Comparison of ENCODE assay signal across 18 cellular contexts in the genomic region with DNA sequence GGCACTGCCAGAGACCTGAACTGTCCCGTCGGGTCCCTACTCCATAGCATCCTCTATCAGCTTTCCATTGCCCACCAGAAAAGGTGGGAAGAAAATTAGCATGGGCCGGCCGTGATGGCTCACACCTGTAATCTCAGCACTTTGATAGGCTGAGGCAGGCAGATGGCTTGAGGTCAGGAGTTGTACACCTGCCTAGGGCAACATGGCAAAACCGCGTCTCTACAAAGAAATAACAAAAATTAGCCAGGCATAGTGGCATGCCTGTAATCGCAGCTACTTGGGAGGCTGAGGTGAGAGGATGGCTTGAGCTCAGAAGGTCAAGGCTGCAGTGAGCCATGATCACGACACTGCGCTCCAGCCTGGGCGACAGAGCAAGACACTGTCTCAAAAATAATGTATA. TPM values are rescaled to one million over a fixed set of nuclear protein-coding genes. Genes with fewer than 3 reads are reported as not detected.
"Had no signal": no experiment of that assay in that cellular context is flagged by ENCODE, and none has a peak within 500 bp of the region (broad histone marks: within the 10 kb centered on the region; RNA-seq: fewer than 3 reads in every experiment).

No MANE protein-coding gene starts in this region.

- H3K36me3 Mint-ChIP-seq: activated naive CD4-positive, alpha-beta T cell treated with anti-CD3 and anti-CD28 coated beads, Interleukin-2, amount 50 U/mL, for 24 hours; naive thymus-derived CD4-positive, alpha-beta T cell had no signal

- H3K9me3 Mint-ChIP-seq: activated CD4-positive, alpha-beta T cell treated with anti-CD3 and anti-CD28 coated beads, Interleukin-2, amount 10 ng/mL, durations not matched to agents 7 days and 5 days; activated naive CD4-positive, alpha-beta T cell treated with anti-CD3 and anti-CD28 coated beads, Interleukin-2, amount 50 U/mL, for 24 hours had no signal

- H3K27me3 Mint-ChIP-seq: activated CD4-positive, alpha-beta T cell treated with anti-CD3 and anti-CD28 coated beads, Interleukin-2, amount 10 ng/mL, durations not matched to agents 7 days and 5 days had no signal

- H3K27ac Mint-ChIP-seq: activated CD4-positive, alpha-beta T cell treated with anti-CD3 and anti-CD28 coated beads, Interleukin-2, amount 10 ng/mL, durations not matched to agents 7 days and 5 days; activated naive CD4-positive, alpha-beta T cell treated with anti-CD3 and anti-CD28 coated beads, Interleukin-2, amount 50 U/mL, for 24 hours; naive thymus-derived CD4-positive, alpha-beta T cell had no signal

- H3K4me1 Mint-ChIP-seq: activated CD4-positive, alpha-beta T cell treated with anti-CD3 and anti-CD28 coated beads, Interleukin-2, amount 10 ng/mL, durations not matched to agents 7 days and 5 days; activated naive CD4-positive, alpha-beta T cell treated with anti-CD3 and anti-CD28 coated beads, Interleukin-2, amount 50 U/mL, for 24 hours had no signal

- DNase-seq: activated CD4-positive, alpha-beta T cell treated with anti-CD3 and anti-CD28 coated beads, Interleukin-2, amount 10 ng/mL, durations not matched to agents 7 days and 5 days; activated gamma-delta T cell treated with Interleukin-2 at 50 U/mL for 16 hours; activated T-cell treated with anti-CD3 and anti-CD28 coated beads, Interleukin-2, amount 50 U/mL, for 1 hour; aorta; hippocampal formation; lower lobe of right lung; naive thymus-derived CD4-positive, alpha-beta T cell; stimulated activated CD4-positive, alpha-beta T cell treated with anti-CD3 and anti-CD28 coated beads, Interleukin-12 subunit alpha, Interleukin-12 subunit beta, amount 100 ng/mL, for 4 hours; stimulated activated CD4-positive, alpha-beta T cell treated with anti-CD3 and anti-CD28 coated beads, Interleukin-4, amount 100 ng/mL, for 4 hours; stimulated activated naive CD8-positive, alpha-beta T cell treated with anti-CD3 and anti-CD28 coated beads, Interleukin-15, Interleukin-2, amounts not matched to agents 100 U/mL and 50 U/mL, for 24 hours; transverse colon had no signal

- ATAC-seq: activated CD4-positive, CD25-positive, alpha-beta regulatory T cell treated with anti-CD3 and anti-CD28 coated beads, Interleukin-2, amount 50 U/mL, for 24 hours; lower lobe of right lung; naive thymus-derived CD4-positive, alpha-beta T cell; SK-N-SH treated with all-trans-retinoic acid at 6 μM for 48 hours; stimulated activated naive CD8-positive, alpha-beta T cell treated with anti-CD3 and anti-CD28 coated beads, Interleukin-15, Interleukin-2, amounts not matched to agents 100 U/mL and 50 U/mL, for 24 hours had no signal

- H3K4me3 Mint-ChIP-seq: activated CD4-positive, alpha-beta T cell treated with anti-CD3 and anti-CD28 coated beads, Interleukin-2, amount 10 ng/mL, durations not matched to agents 7 days and 5 days; activated naive CD4-positive, alpha-beta T cell treated with anti-CD3 and anti-CD28 coated beads, Interleukin-2, amount 50 U/mL, for 24 hours; naive thymus-derived CD4-positive, alpha-beta T cell had no signal

RNA-seq across cellular contexts. Expression of gene SLC25A18, which starts 3.5 kb away (rescaled TPM):
- total RNA-seq: activated CD4-positive, alpha-beta T cell treated with anti-CD3 and anti-CD28 coated beads, Interleukin-2, amount 10 ng/mL, durations not matched to agents 7 days and 5 days; glomerular endothelial cell; naive thymus-derived CD4-positive, alpha-beta T cell; osteoblast; skeletal muscle tissue; T-helper 2 cell treated with Interferon-gamma antibody and Interleukin-4, amounts not matched to agents 100 ng/mL and 5 ng/mL, for 36 hours had no signal
